18 cellular contexts compared by ENCODE assay signal in genomic region chr21:34593954-34594531, GRCh38. TPM values are rescaled to one million over a fixed set of nuclear protein-coding genes. Genes with fewer than 3 reads are reported as not detected.
DNase-seq lines count a peak whose midpoint lies in the region; ATAC-seq and TF ChIP-seq lines count a peak whose summit lies in the region.
"Had no signal": no experiment of that assay in that cellular context is flagged by ENCODE, and none has a peak within 500 bp of the region (broad histone marks: within the 10 kb centered on the region; RNA-seq: fewer than 3 reads in every experiment).

No MANE protein-coding gene starts in this region.

- DNase-seq in NCI-H510A treated with DMSO at 0.1 percent for 48 hours (lab: John Stamatoyannopoulos, UW) (peak; percentile 65), NCI-H510A (lab: John Stamatoyannopoulos, UW) (no peak), body of pancreas (no peak), right lobe of liver (no peak), tibial nerve (ENCODE audit: low spot score in 2 of 2) (peak in 1 of 2 donors; percentile 38), endothelial cell (ENCODE audit: low spot score) (no peak), glutamatergic neuron (no peak), HFFc6 (no peak)
- DNase-seq: activated CD4-positive, CD25-positive, alpha-beta regulatory T cell treated with anti-CD3 and anti-CD28 coated beads, Interleukin-2, amount 50 U/mL, for 72 hours; activated CD8-positive, alpha-beta memory T cell treated with anti-CD3 and anti-CD28 coated beads for 24 hours; activated naive CD4-positive, alpha-beta T cell treated with anti-CD3 and anti-CD28 coated beads, Interleukin-2, amount 50 U/mL, for 16 hours; activated T-cell treated with anti-CD3 and anti-CD28 coated beads, Interleukin-2, amount 50 U/mL, for 72 hours; BE2C; foreskin fibroblast; stimulated activated CD4-positive, alpha-beta T cell treated with anti-CD3 and anti-CD28 coated beads, Interleukin-1b, Interleukin-23, amount 100 ng/mL, for 48 hours; stimulated activated naive CD4-positive, alpha-beta T cell had no signal

- 64 to 66% methylated on average over 12 of the region's 12 CpGs for WGBS in body of pancreas, 2 donors
- WGBS in right lobe of liver (ENCODE audit: insufficient coverage, low coverage, low lambda C conversion rate, missing lambda C conversion rate): 72% methylated on average over 10 of the region's 12 CpGs
- WGBS in tibial nerve, 2 donors: 51 to 52% methylated on average over 12 of the region's 12 CpGs

- peak; percentile 56 to 80 for TF ChIP-seq EP300 in tibial nerve (IDR thresholded peaks at IDR 0.05)

- H3K4me1 Mint-ChIP-seq in endothelial cell (ENCODE audit: unreplicated experiment) (peaks cover 21% of the 10 kb centered on the region), glutamatergic neuron (ENCODE audit: low read depth, unreplicated experiment) (peaks cover 5% of the 10 kb centered on the region), HFFc6 (ENCODE audit: low read depth) (peaks cover 12% of the 10 kb centered on the region)

- H3K4me3 ChIP-seq in body of pancreas: no peak overlapping the region
- H3K4me3 ChIP-seq in right lobe of liver: no peak overlapping the region
- no peak overlapping the region for H3K4me3 ChIP-seq in tibial nerve
- H3K4me3 ChIP-seq: GM23338 had no signal

- H3K4me1 ChIP-seq in body of pancreas: peaks cover 83% of the 10 kb centered on the region
- peaks cover 0 to 10% (median 0%) of the 10 kb centered on the region in 4 donors for H3K4me1 ChIP-seq in right lobe of liver
- peaks cover 0 to 48% (median 33%) of the 10 kb centered on the region in 4 donors for H3K4me1 ChIP-seq in tibial nerve
- H3K4me1 ChIP-seq: BE2C had no signal

- ATAC-seq in body of pancreas: no peak
- peak; percentile 13 to 50 (median 22) for ATAC-seq in right lobe of liver
- ATAC-seq: activated T-cell treated with anti-CD3 and anti-CD28 coated beads, Interleukin-2, amount 50 U/mL, for 72 hours; GM23338 had no signal

- H3K36me3 ChIP-seq in body of pancreas (replicated peaks in 1 of 2; ENCODE audit: insufficient read depth in 1 of 2, low read depth in 2 of 2): no peaks in the 10 kb centered on the region
- no peaks in the 10 kb centered on the region for H3K36me3 ChIP-seq in right lobe of liver
- H3K36me3 ChIP-seq in tibial nerve: no peaks in the 10 kb centered on the region
- H3K36me3 ChIP-seq: BE2C had no signal

- TF ChIP-seq CTCF in body of pancreas (IDR thresholded peaks at IDR 0.05) (no peak), right lobe of liver (IDR thresholded peaks at IDR 0.05) (no peak), tibial nerve (IDR thresholded peaks at IDR 0.05) (no peak), endothelial cell (IDR thresholded peaks at IDR 0.05; ENCODE audit: unreplicated experiment) (no peak), glutamatergic neuron (IDR thresholded peaks at IDR 0.05; ENCODE audit: partially characterized antibody, unreplicated experiment) (no peak), HFFc6 (IDR thresholded peaks at IDR 0.05) (no peak)

- no peaks in the 10 kb centered on the region for H3K9me3 Mint-ChIP-seq in endothelial cell (ENCODE audit: unreplicated experiment)
- no peaks in the 10 kb centered on the region for H3K9me3 Mint-ChIP-seq in glutamatergic neuron (ENCODE audit: unreplicated experiment)
- no peaks in the 10 kb centered on the region for H3K9me3 Mint-ChIP-seq in HFFc6
- H3K9me3 Mint-ChIP-seq: activated T-cell treated with anti-CD3 and anti-CD28 coated beads, Interleukin-2, amount 50 U/mL, for 72 hours; endodermal cell; GM23338 had no signal

- H3K4me3 Mint-ChIP-seq in endothelial cell (ENCODE audit: unreplicated experiment) (no peak overlapping the region), glutamatergic neuron (ENCODE audit: unreplicated experiment) (no peak overlapping the region), HFFc6 (no peak overlapping the region)
- H3K4me3 Mint-ChIP-seq: activated T-cell treated with anti-CD3 and anti-CD28 coated beads, Interleukin-2, amount 50 U/mL, for 72 hours; endodermal cell; GM23338 had no signal

- intact Hi-C loops in body of pancreas (cut with DNase I): no loop called here
- intact Hi-C loops in right lobe of liver (cut with DNase I): no loop called here

- no peaks in the 10 kb centered on the region for H3K36me3 Mint-ChIP-seq in endothelial cell (ENCODE audit: low read depth, unreplicated experiment)
- no peaks in the 10 kb centered on the region for H3K36me3 Mint-ChIP-seq in glutamatergic neuron (ENCODE audit: unreplicated experiment)
- H3K36me3 Mint-ChIP-seq in HFFc6 (ENCODE audit: low read depth): no peaks in the 10 kb centered on the region

- H3K27ac ChIP-seq in body of pancreas (peak overlapping the region; percentile 64 to 92 (median 84)), right lobe of liver (no peak overlapping the region), tibial nerve (peak overlapping the region in 2 of 4 donors; percentile 68 to 69)

- TF ChIP-seq POLR2A in body of pancreas (IDR thresholded peaks at IDR 0.05) (no peak), right lobe of liver (IDR thresholded peaks at IDR 0.05) (no peak), tibial nerve (IDR thresholded peaks at IDR 0.05) (no peak)

- H3K9me3 ChIP-seq in body of pancreas (no peaks in the 10 kb centered on the region), right lobe of liver (no peaks in the 10 kb centered on the region), tibial nerve (no peaks in the 10 kb centered on the region)
- H3K9me3 ChIP-seq: BE2C had no signal

- H3K27ac Mint-ChIP-seq in endothelial cell (ENCODE audit: unreplicated experiment) (no peak overlapping the region), glutamatergic neuron (ENCODE audit: unreplicated experiment) (no peak overlapping the region), HFFc6 (no peak overlapping the region)
- H3K27ac Mint-ChIP-seq: activated T-cell treated with anti-CD3 and anti-CD28 coated beads, Interleukin-2, amount 50 U/mL, for 72 hours; endodermal cell; GM23338 had no signal

- H3K27me3 Mint-ChIP-seq in endothelial cell (ENCODE audit: unreplicated experiment): no peaks in the 10 kb centered on the region
- H3K27me3 Mint-ChIP-seq in glutamatergic neuron (ENCODE audit: unreplicated experiment): no peaks in the 10 kb centered on the region
- peaks cover 4% of the 10 kb centered on the region for H3K27me3 Mint-ChIP-seq in HFFc6 (ENCODE audit: insufficient read depth)

- H3K27me3 ChIP-seq in body of pancreas (no peaks in the 10 kb centered on the region), right lobe of liver (no peaks in the 10 kb centered on the region), tibial nerve (no peaks in the 10 kb centered on the region)
- H3K27me3 ChIP-seq: BE2C had no signal

RNA-seq across cellular contexts. Expression of gene RCAN1, which starts 20.9 kb away (rescaled TPM):
- total RNA-seq in body of pancreas (10 to 100 TPM; 20.8 to 29.0 TPM), right lobe of liver (10 to 100 TPM; 34.3 to 71.0 (median 55.4) TPM), tibial nerve (10 to 100 TPM; 51.8 to 71.2 (median 66.7) TPM), endothelial cell (ENCODE audit: unreplicated experiment) (9.1 TPM), glutamatergic neuron (ENCODE audit: unreplicated experiment) (17.7 TPM)
- 10 to 100 TPM; 60.8 to 87.2 (median 66.1) TPM for total RNA-seq in HFFc6 (2021; fragmentation: NEBNext Ultra II Directional; extraction: Animal tissue kit (Norgen Biotek cat#: 25700))

Comparison
In these comparisons a context has a peak if more than half of its experiments do, and no peak if none do; other contexts are left out.
1. H3K27ac ChIP-seq: peak in body of pancreas (4 of 4); none in right lobe of liver (0 of 3).